9 cellular contexts compared by ENCODE assay signal in the genomic region with DNA sequence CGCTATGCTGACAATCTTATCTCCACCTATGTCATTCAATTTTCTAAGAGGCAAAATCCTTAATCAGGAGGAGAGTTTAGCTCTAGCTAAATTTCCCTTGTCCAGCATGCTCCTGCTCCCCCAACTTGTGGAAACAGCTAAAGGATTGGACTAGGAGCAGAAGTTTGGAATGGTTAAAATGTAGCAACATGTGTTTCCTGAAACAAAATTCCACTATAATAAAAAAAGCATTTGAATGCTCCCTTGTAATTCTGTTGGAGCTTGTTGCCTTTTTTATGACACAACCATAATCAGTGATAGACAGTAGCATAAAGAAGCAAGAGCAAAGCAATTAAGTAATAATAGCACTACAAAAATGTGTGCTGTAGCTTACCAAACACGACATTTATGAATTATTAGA. TPM values are rescaled to one million over a fixed set of nuclear protein-coding genes. Genes with fewer than 3 reads are reported as not detected.
A peak's percentile ranks its signal among the peaks of the same experiment; 100 is the strongest.
DNase-seq lines count a peak whose midpoint lies in the region; ATAC-seq lines count a peak whose summit lies in the region.
"Had no signal": no experiment of that assay in that cellular context is flagged by ENCODE, and none has a peak within 500 bp of the region (broad histone marks: within the 10 kb centered on the region; RNA-seq: fewer than 3 reads in every experiment).

No MANE protein-coding gene starts in this region.

- H2AFZ ChIP-seq in trophoblast cell (ENCODE audit: insufficient read depth, low read length, poor library complexity) = no peak overlapping the region

- peak overlapping the region; percentile 100 for H3K4me3 Mint-ChIP-seq in T-helper 2 cell treated with Interferon-gamma antibody and Interleukin-4, amounts not matched to agents 5 μg/mL and 100 μg/mL, for 36 hours
- peak overlapping the region; percentile 82 to 97 for H3K4me3 Mint-ChIP-seq in effector memory CD8-positive, alpha-beta T cell

- H3K27ac ChIP-seq in trophoblast cell (ENCODE audit: low read depth, low read length) = no peak overlapping the region
- H3K27ac ChIP-seq in caudate nucleus (ENCODE audit: low read depth, low read length) = no peak overlapping the region

- H3K4me3 ChIP-seq in trophoblast cell (ENCODE audit: low read depth, low read length) = no peak overlapping the region

- no peak overlapping the region for H3K27ac Mint-ChIP-seq in T-helper 2 cell treated with Interferon-gamma antibody and Interleukin-4, amounts not matched to agents 5 μg/mL and 100 μg/mL, for 36 hours
- peak overlapping the region; percentile 47 to 95 for H3K27ac Mint-ChIP-seq in effector memory CD8-positive, alpha-beta T cell

- no peak overlapping the region for H2BK120ac ChIP-seq in trophoblast cell (ENCODE audit: insufficient read depth, low read length, poor library complexity)

- no peak overlapping the region for H3K23ac ChIP-seq in trophoblast cell (ENCODE audit: low read length)

- H3K4ac ChIP-seq in trophoblast cell (ENCODE audit: low read depth, low read length) = peak overlapping the region; percentile 99

- H2AK5ac ChIP-seq in trophoblast cell (ENCODE audit: low read length) = no peak overlapping the region

- peaks cover 0 to 2% of the 10 kb centered on the region in 2 experiments for H3K36me3 ChIP-seq in trophoblast cell (ENCODE audit: control insufficient read depth in 1 of 2, insufficient read depth in 2 of 2, low read length in 2 of 2)

- no peak overlapping the region for H4K12ac ChIP-seq in trophoblast cell (ENCODE audit: low read depth, low read length)

- H3K27me3 ChIP-seq in trophoblast cell (ENCODE audit: insufficient read depth, low read length) = no peaks in the 10 kb centered on the region

- H3K79me2 ChIP-seq in trophoblast cell (ENCODE audit: control insufficient read depth, insufficient read depth, low read length, poor library complexity) = peaks cover 15% of the 10 kb centered on the region

- H2BK12ac ChIP-seq in trophoblast cell (ENCODE audit: low read length) = no peak overlapping the region

- no peaks in the 10 kb centered on the region for H3K27me3 Mint-ChIP-seq in T-helper 2 cell treated with Interferon-gamma antibody and Interleukin-4, amounts not matched to agents 5 μg/mL and 100 μg/mL, for 36 hours (ENCODE audit: low read depth)
- H3K27me3 Mint-ChIP-seq in effector memory CD8-positive, alpha-beta T cell = no peaks in the 10 kb centered on the region

- no peak overlapping the region for H2BK5ac ChIP-seq in trophoblast cell (ENCODE audit: low read depth, low read length, poor library complexity)

- H3K4me1 ChIP-seq in trophoblast cell (ENCODE audit: control insufficient read depth in 1 of 2, insufficient read depth in 2 of 2, low read length in 2 of 2) = peaks cover 2 to 7% of the 10 kb centered on the region in 2 experiments

- WGBS in trophoblast cell (ENCODE audit: extremely low coverage, insufficient coverage, insufficient read length) = no CpG with 5 or more reads among the region's 2 CpGs

- H4K91ac ChIP-seq in trophoblast cell (ENCODE audit: low read depth, low read length) = no peak overlapping the region

- no peak overlapping the region for H4K8ac ChIP-seq in trophoblast cell (ENCODE audit: low read depth, low read length)

- H3K9me3 ChIP-seq in trophoblast cell (ENCODE audit: insufficient read depth, low read depth, low read length) = no peaks in the 10 kb centered on the region

- ATAC-seq in effector memory CD8-positive, alpha-beta T cell (replicated peaks) = no peak
- no peak for ATAC-seq in GM21447 (IDR thresholded peaks at IDR 0.05; ENCODE audit: unreplicated experiment)

- H3K14ac ChIP-seq in trophoblast cell (ENCODE audit: low read length) = no peak overlapping the region

- DNase-seq in T-helper 2 cell treated with Interferon-gamma antibody and Interleukin-4, amounts not matched to agents 5 μg/mL and 100 μg/mL, for 36 hours (ENCODE audit: low spot score) = no peak
- no peak for DNase-seq in T-helper 2 cell
- peak; percentile 10 for DNase-seq in LHCN-M2 (ENCODE audit: low read depth)
- no peak for DNase-seq in effector memory CD8-positive, alpha-beta T cell
- no peak for DNase-seq in trophoblast cell
- no peak for DNase-seq in caudate nucleus (lab: John Stamatoyannopoulos, UW)
- DNase-seq in NCI-H2107 (lab: John Stamatoyannopoulos, UW) = no peak
- DNase-seq: hypothalamus had no signal

- no peaks in the 10 kb centered on the region for H3K9me3 Mint-ChIP-seq in T-helper 2 cell treated with Interferon-gamma antibody and Interleukin-4, amounts not matched to agents 5 μg/mL and 100 μg/mL, for 36 hours
- H3K9me3 Mint-ChIP-seq in effector memory CD8-positive, alpha-beta T cell = no peaks in the 10 kb centered on the region

- H3K18ac ChIP-seq in trophoblast cell (ENCODE audit: low read length) = no peak overlapping the region

- no peak overlapping the region for H3K9ac ChIP-seq in trophoblast cell (ENCODE audit: low read length)

- H3K4me2 ChIP-seq in trophoblast cell (ENCODE audit: low read length) = no peak overlapping the region

- H3K36me3 Mint-ChIP-seq in T-helper 2 cell treated with Interferon-gamma antibody and Interleukin-4, amounts not matched to agents 5 μg/mL and 100 μg/mL, for 36 hours (ENCODE audit: low read depth) = peaks cover 60% of the 10 kb centered on the region
- peaks cover 36% of the 10 kb centered on the region for H3K36me3 Mint-ChIP-seq in effector memory CD8-positive, alpha-beta T cell (ENCODE audit: insufficient read depth)

- H3K4me1 Mint-ChIP-seq in T-helper 2 cell treated with Interferon-gamma antibody and Interleukin-4, amounts not matched to agents 5 μg/mL and 100 μg/mL, for 36 hours (ENCODE audit: low read depth) = peaks cover 83% of the 10 kb centered on the region
- peaks cover 71 to 89% of the 10 kb centered on the region in 2 donors for H3K4me1 Mint-ChIP-seq in effector memory CD8-positive, alpha-beta T cell (ENCODE audit: low read depth in 2 of 2)

- no peaks in the 10 kb centered on the region for H3K79me1 ChIP-seq in trophoblast cell (ENCODE audit: low read length)

RNA-seq across cellular contexts. Expression of a gene that starts 6.9 kb away (rescaled TPM):
- 307 and 331 TPM in 2 replicates for total RNA-seq in LHCN-M2 (2014; rRNA removed)
- 276 TPM for polyA plus RNA-seq in LHCN-M2 (2012)
- 203 and 209 TPM in 2 replicates for polyA plus RNA-seq in trophoblast cell (2013)
